Comparison of ENCODE assay signal across 8 cellular contexts in the genomic region with DNA sequence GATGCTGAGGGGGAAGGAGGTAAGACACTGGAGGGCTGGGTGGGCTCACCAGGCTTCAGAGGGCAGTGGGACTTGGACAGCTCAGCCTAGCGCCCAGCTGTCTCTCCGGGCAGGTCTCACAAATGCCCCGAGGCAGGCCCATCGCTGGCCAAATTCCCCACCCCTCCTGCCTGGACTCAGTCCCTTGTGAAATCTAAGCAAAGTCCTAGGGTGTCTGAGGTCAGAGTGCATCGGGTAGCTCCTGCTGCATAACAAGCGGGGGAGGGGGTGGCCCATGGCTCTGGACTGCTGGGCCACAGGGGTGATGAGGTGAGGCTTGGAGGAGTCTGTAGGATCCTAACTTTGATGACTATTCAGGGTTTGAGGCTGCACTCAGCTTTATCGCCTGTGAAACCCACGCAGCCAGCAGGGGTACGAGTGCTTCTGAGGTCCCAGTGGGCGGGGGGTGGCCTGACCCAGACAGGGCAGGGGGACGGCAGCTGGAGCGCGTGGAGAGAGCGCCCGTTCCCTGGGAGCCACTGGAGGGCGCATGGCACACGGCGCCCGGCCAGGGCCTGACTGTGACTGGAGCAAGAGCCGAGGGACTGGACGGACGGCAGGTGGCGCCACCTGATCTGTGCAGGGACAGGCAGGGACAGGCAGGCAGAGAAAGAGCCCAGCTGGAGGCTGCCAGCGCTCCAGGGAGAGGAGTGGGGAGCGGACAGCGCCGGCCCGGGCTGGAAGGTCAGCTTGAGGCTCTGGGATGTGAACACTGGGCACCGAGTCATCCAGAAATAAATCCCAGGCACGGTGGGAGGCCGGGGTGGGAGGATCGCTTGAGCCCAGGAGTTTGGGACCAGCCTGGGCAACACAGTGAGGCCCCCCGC. TPM values are rescaled to one million over a fixed set of nuclear protein-coding genes. Genes with fewer than 3 reads are reported as not detected.
DNase-seq lines count a peak whose midpoint lies in the region; ATAC-seq, FAIRE-seq and TF ChIP-seq lines count a peak whose summit lies in the region.

No MANE protein-coding gene starts in this region.

- no peak; the same call in 1 of the 2 replicates for TF ChIP-seq POLR2A in K562 (conservative IDR thresholded peaks at IDR 0.05)

- peak overlapping the region in 1 of 2 experiments; percentile 55; a peak in 2 of 4 replicates for H3K9ac ChIP-seq in K562 (ENCODE audit: insufficient read depth in 1 of 2, low read depth in 2 of 2, low read length in 2 of 2)

- intact Hi-C loops in K562 (cut with micrococcal nuclease) = loop anchor here (1.0 kb wide), 2 partner anchors 72 to 183 kb away; no protein-coding TSS in a partner anchor

- no peaks in the 10 kb centered on the region for H3K79me2 ChIP-seq in K562 (ENCODE audit: control insufficient read depth, insufficient read depth, low read length)

- H3K4me3 ChIP-seq in AG10803 (ENCODE audit: low read length) (no peak overlapping the region), K562 (no peak overlapping the region)

- FAIRE-seq in K562 (lab: Jason Lieb, UNC) = peak; percentile 85

- H4K20me1 ChIP-seq in K562 (replicated peaks; ENCODE audit: control insufficient read depth, insufficient read depth, low read length) = no peaks in the 10 kb centered on the region

- in situ Hi-C loops in K562 (cut with MboI) = loop anchor here (5.0 to 25.0 kb wide), 2 partner anchors 34 to 169 kb away; partner anchors contain the start of gene ZFAND2A

- TF ChIP-seq CTCF in AG10803 (conservative IDR thresholded peaks at IDR 0.05; ENCODE audit: low read length) (peak; percentile 98), K562 (IDR thresholded peaks at IDR 0.05 in 2 of 3, conservative IDR thresholded peaks at IDR 0.05 in 1 of 3; ENCODE audit: insufficient read depth in 2 of 3, low read depth in 1 of 3, low read length in 3 of 3) (peak; percentile 99 to 100 (median 99))

- H3K9me3 ChIP-seq in K562 (replicated peaks; ENCODE audit: control insufficient read depth, insufficient read depth, low read depth, low read length) = no peaks in the 10 kb centered on the region

- no peaks in the 10 kb centered on the region for H3K9me1 ChIP-seq in K562 (ENCODE audit: control insufficient read depth, insufficient read depth, low read length)

- no peak overlapping the region for H2AFZ ChIP-seq in K562 (ENCODE audit: low read depth, low read length)

- 11% methylated on average over 27 of the region's 33 CpGs for WGBS in K562 (ENCODE audit: insufficient coverage, low coverage, missing lambda C conversion rate)

- no peak overlapping the region for H3K27ac ChIP-seq in K562 (ENCODE audit: extremely low read depth, low read depth, low read length)

- TF ChIP-seq EP300 in K562 (IDR thresholded peaks at IDR 0.05; ENCODE audit: low read length) = peak; percentile 20; the same call in 1 of the 2 replicates

- CTCF ChIA-PET in K562 (lab: Yijun Ruan, JAX; ENCODE audit: low intra/inter-chr PET ratio) = interaction anchor here (0.6 to 4.1 kb wide), 19 partner anchors 15 to 672 kb away, joined by 3 to 111 read pairs (median 5); partner anchors contain the start of genes GPER1 and GPR146

- peaks cover 0 to 82% of the 10 kb centered on the region in 2 experiments; a peak in 2 of 5 replicates for H3K4me1 ChIP-seq in K562 (replicated peaks in 1 of 2; ENCODE audit: control insufficient read depth in 2 of 2, insufficient read depth in 2 of 2, low read length in 2 of 2)

- POLR2A ChIA-PET in K562 (lab: Yijun Ruan, JAX) = interaction anchor here (0.6 to 2.4 kb wide), 12 partner anchors 14 to 668 kb away, joined by 3 to 7 read pairs (median 4); partner anchors contain the start of gene ZFAND2A

- ATAC-seq in GM18909 (IDR thresholded peaks at IDR 0.05; ENCODE audit: poor library complexity, unreplicated experiment) (peak; percentile 86), HG03108 (IDR thresholded peaks at IDR 0.05; ENCODE audit: unreplicated experiment) (peak; percentile 74), K562 (peak; percentile 97)

- peaks cover 9% of the 10 kb centered on the region; the same call in 1 of the 3 replicates for H3K36me3 ChIP-seq in K562 (ENCODE audit: control insufficient read depth, insufficient read depth, low read length)

- no peak overlapping the region for H3K4me2 ChIP-seq in K562 (ENCODE audit: insufficient read depth, low read length)

- no TSS peak for BruUV-seq in K562 (replicated peaks; lab: Mats Ljungman, UMichigan)

- H3K27me3 ChIP-seq in K562 (ENCODE audit: control insufficient read depth in 2 of 2, insufficient read depth in 2 of 2, low read length in 2 of 2) = no peaks in the 10 kb centered on the region

- DNase-seq in AG10803 (ENCODE audit: low read depth) (peak; percentile 95), NCI-H2171 treated with DMSO at 0.1 percent for 48 hours (lab: John Stamatoyannopoulos, UW) (peak; percentile 94), UCSD-AML1 (lab: John Stamatoyannopoulos, UW; ENCODE audit: unreplicated experiment) (peak; percentile 82), K562 (ENCODE audit: extremely low read depth in 1 of 4, low spot score in 3 of 4) (peak; percentile 87 to 96 (median 90)), iPS DF 4.7 (ENCODE audit: extremely low read depth, low spot score) (peak; percentile 72)
- peak; percentile 82 to 95 for DNase-seq in stimulated activated CD4-positive, alpha-beta T cell treated with anti-CD3 and anti-CD28 coated beads, Interleukin-12 subunit alpha, Interleukin-12 subunit beta, amount 100 ng/mL, for 24 hours (ENCODE audit: low read depth in 2 of 2)

- TF ChIP-seq RAD21 in K562 (CRISPR knock-in tag; conservative IDR thresholded peaks at IDR 0.05 in 1 of 2, IDR thresholded peaks at IDR 0.05 in 1 of 2) = peak; percentile 100

RNA-seq across cellular contexts. Expression of gene CYP2W1, which starts 10.0 kb away (rescaled TPM):
- total RNA-seq in K562 (2011; cell fraction: chromatin; rRNA removed; ENCODE audit: low replicate concordance) = not detected in 2 replicates
- not detected in 2 replicates for total RNA-seq in K562 (2011; cell fraction: nucleolus; rRNA removed)
- total RNA-seq in K562 (2011; cell fraction: nucleoplasm; rRNA removed) = not detected in 2 replicates
- total RNA-seq in K562 (2014; rRNA removed) (not detected in 2 replicates), K562 (2014; rRNA removed; fragmentation: Illumina TruSeq; extraction: Trizol) (not detected in 2 replicates), K562 (2015; rRNA removed; fragmentation: Illumina TruSeq; extraction: Trizol) (not detected in 2 replicates), K562 (2021) (not detected in 2 replicates)
- polyA plus RNA-seq in K562 (2011; rRNA removed) (not detected in 2 replicates), K562 (2014; fragmentation: Illumina TruSeq; extraction: Trizol) (not detected in 2 replicates), K562 (2014; fragmentation: Nextera tagmentation; extraction: Ambion mirVana) (not detected), K562 (2014; rRNA removed) (0.07 TPM in 1 of 2 replicates, not detected in the other)
- not detected in 2 replicates for polyA plus RNA-seq in K562 (2011; cell fraction: cytosol; rRNA removed)
- not detected in 2 replicates for polyA plus RNA-seq in K562 (2011; cell fraction: nucleus; rRNA removed)
- 0.14 TPM in 1 of 2 replicates, not detected in the other for polyA plus RNA-seq in K562 (2012)
- polyA minus RNA-seq in K562 (2011; rRNA and poly(A)+ RNA removed) = not detected in 2 replicates
- polyA minus RNA-seq in K562 (2011; cell fraction: cytosol; rRNA and poly(A)+ RNA removed) = not detected in 2 replicates
- polyA minus RNA-seq in K562 (2011; cell fraction: nucleus; rRNA and poly(A)+ RNA removed) = not detected in 2 replicates

RNA-seq across cellular contexts. Expression of gene COX19, which starts 17.6 kb away (rescaled TPM):
- 75.3 and 83.0 TPM in 2 replicates for total RNA-seq in K562 (2011; cell fraction: chromatin; rRNA removed; ENCODE audit: low replicate concordance)
- 39.2 and 42.0 TPM in 2 replicates for total RNA-seq in K562 (2011; cell fraction: nucleolus; rRNA removed)
- total RNA-seq in K562 (2011; cell fraction: nucleoplasm; rRNA removed) = 67.4 and 75.2 TPM in 2 replicates
- 7.9 and 11.7 TPM in 2 replicates for total RNA-seq in K562 (2014; rRNA removed)
- total RNA-seq in K562 (2014; rRNA removed; fragmentation: Illumina TruSeq; extraction: Trizol) = 9.8 and 11.9 TPM in 2 replicates
- 8.6 and 9.4 TPM in 2 replicates for total RNA-seq in K562 (2015; rRNA removed; fragmentation: Illumina TruSeq; extraction: Trizol)
- total RNA-seq in K562 (2021) = 10.2 and 10.5 TPM in 2 replicates
- 7.3 and 8.1 TPM in 2 replicates for polyA plus RNA-seq in K562 (2011; rRNA removed)
- polyA plus RNA-seq in K562 (2011; cell fraction: cytosol; rRNA removed) = 5.8 and 6.1 TPM in 2 replicates
- 12.8 and 14.3 TPM in 2 replicates for polyA plus RNA-seq in K562 (2011; cell fraction: nucleus; rRNA removed)
- polyA plus RNA-seq in K562 (2012) = 8.1 and 9.5 TPM in 2 replicates
- polyA plus RNA-seq in K562 (2014; fragmentation: Illumina TruSeq; extraction: Trizol) = 6.0 and 6.1 TPM in 2 replicates
- polyA plus RNA-seq in K562 (2014; fragmentation: Nextera tagmentation; extraction: Ambion mirVana) = 1 to 10 TPM; 5.2 to 5.9 TPM
- polyA plus RNA-seq in K562 (2014; rRNA removed) = 10.4 and 11.1 TPM in 2 replicates
- 11.5 and 14.7 TPM in 2 replicates for polyA minus RNA-seq in K562 (2011; rRNA and poly(A)+ RNA removed)
- polyA minus RNA-seq in K562 (2011; cell fraction: cytosol; rRNA and poly(A)+ RNA removed) = 1.1 and 2.5 TPM in 2 replicates
- polyA minus RNA-seq in K562 (2011; cell fraction: nucleus; rRNA and poly(A)+ RNA removed) = 11.0 and 17.1 TPM in 2 replicates

RNA-seq across cellular contexts. Expression of gene ADAP1, which starts 38.5 kb away (rescaled TPM):
- 0.30 and 3.1 TPM in 2 replicates for total RNA-seq in K562 (2011; cell fraction: chromatin; rRNA removed; ENCODE audit: low replicate concordance)
- 1.1 and 1.8 TPM in 2 replicates for total RNA-seq in K562 (2011; cell fraction: nucleolus; rRNA removed)
- total RNA-seq in K562 (2011; cell fraction: nucleoplasm; rRNA removed) = 1.4 and 1.9 TPM in 2 replicates
- total RNA-seq in K562 (2014; rRNA removed) = 0.27 and 0.41 TPM in 2 replicates
- not detected in 2 replicates for total RNA-seq in K562 (2014; rRNA removed; fragmentation: Illumina TruSeq; extraction: Trizol)
- 0.26 and 0.58 TPM in 2 replicates for total RNA-seq in K562 (2015; rRNA removed; fragmentation: Illumina TruSeq; extraction: Trizol)
- total RNA-seq in K562 (2021) = 0.47 and 0.54 TPM in 2 replicates
- 1.1 and 1.4 TPM in 2 replicates for polyA plus RNA-seq in K562 (2011; rRNA removed)
- polyA plus RNA-seq in K562 (2011; cell fraction: cytosol; rRNA removed) = 1.7 and 3.9 TPM in 2 replicates
- polyA plus RNA-seq in K562 (2011; cell fraction: nucleus; rRNA removed) = 2.7 and 3.4 TPM in 2 replicates
- 0.44 and 2.4 TPM in 2 replicates for polyA plus RNA-seq in K562 (2012)
- polyA plus RNA-seq in K562 (2014; fragmentation: Illumina TruSeq; extraction: Trizol) = 0.68 TPM in 2 replicates
- not detected for polyA plus RNA-seq in K562 (2014; fragmentation: Nextera tagmentation; extraction: Ambion mirVana)
- polyA plus RNA-seq in K562 (2014; rRNA removed) = 0.36 and 0.40 TPM in 2 replicates
- polyA minus RNA-seq in K562 (2011; rRNA and poly(A)+ RNA removed) = 0.90 and 0.95 TPM in 2 replicates
- polyA minus RNA-seq in K562 (2011; cell fraction: cytosol; rRNA and poly(A)+ RNA removed) = 1.1 and 2.2 TPM in 2 replicates
- polyA minus RNA-seq in K562 (2011; cell fraction: nucleus; rRNA and poly(A)+ RNA removed) = 1.7 and 1.9 TPM in 2 replicates

RNA-seq across cellular contexts. Expression of gene GPR146, which starts 51.4 kb away (rescaled TPM):
- 8.9 and 13.9 TPM in 2 replicates for total RNA-seq in K562 (2011; cell fraction: chromatin; rRNA removed; ENCODE audit: low replicate concordance)
- 11.3 and 14.1 TPM in 2 replicates for total RNA-seq in K562 (2011; cell fraction: nucleolus; rRNA removed)
- 6.3 and 7.0 TPM in 2 replicates for total RNA-seq in K562 (2011; cell fraction: nucleoplasm; rRNA removed)
- total RNA-seq in K562 (2014; rRNA removed) = 0.41 and 1.3 TPM in 2 replicates
- total RNA-seq in K562 (2014; rRNA removed; fragmentation: Illumina TruSeq; extraction: Trizol) = 0.22 and 0.45 TPM in 2 replicates
- 0.40 and 0.68 TPM in 2 replicates for total RNA-seq in K562 (2015; rRNA removed; fragmentation: Illumina TruSeq; extraction: Trizol)
- 1.9 and 2.6 TPM in 2 replicates for total RNA-seq in K562 (2021)
- polyA plus RNA-seq in K562 (2011; rRNA removed) = 2.5 and 3.6 TPM in 2 replicates
- 2.5 and 8.6 TPM in 2 replicates for polyA plus RNA-seq in K562 (2011; cell fraction: cytosol; rRNA removed)
- polyA plus RNA-seq in K562 (2011; cell fraction: nucleus; rRNA removed) = 2.9 TPM in 2 replicates
- polyA plus RNA-seq in K562 (2012) = 1.8 and 2.2 TPM in 2 replicates
- 0.46 and 0.64 TPM in 2 replicates for polyA plus RNA-seq in K562 (2014; fragmentation: Illumina TruSeq; extraction: Trizol)
- not detected for polyA plus RNA-seq in K562 (2014; fragmentation: Nextera tagmentation; extraction: Ambion mirVana)
- 0.67 and 1.8 TPM in 2 replicates for polyA plus RNA-seq in K562 (2014; rRNA removed)
- polyA minus RNA-seq in K562 (2011; rRNA and poly(A)+ RNA removed) = 1.3 and 4.1 TPM in 2 replicates
- 1.9 and 2.6 TPM in 2 replicates for polyA minus RNA-seq in K562 (2011; cell fraction: cytosol; rRNA and poly(A)+ RNA removed)
- 5.8 and 6.2 TPM in 2 replicates for polyA minus RNA-seq in K562 (2011; cell fraction: nucleus; rRNA and poly(A)+ RNA removed)
